27 cellular contexts compared by ENCODE assay signal in genomic region chrX:13340182-13340791, GRCh38. TPM values are rescaled to one million over a fixed set of nuclear protein-coding genes. Genes with fewer than 3 reads are reported as not detected.
DNase-seq lines count a peak whose midpoint lies in the region; ATAC-seq, FAIRE-seq and TF ChIP-seq lines count a peak whose summit lies in the region.
"Had no signal": no experiment of that assay in that cellular context is flagged by ENCODE, and none has a peak within 500 bp of the region (broad histone marks: within the 10 kb centered on the region; RNA-seq: fewer than 3 reads in every experiment).

No MANE protein-coding gene starts in this region.

- CTCF ChIA-PET in A549 (lab: Yijun Ruan, JAX) = no interaction called here

- FAIRE-seq in A549 (lab: Jason Lieb, UNC) (peak; percentile 56), kidney (lab: Jason Lieb, UNC) (no peak)
- FAIRE-seq: endometrium, GM12891, H54 had no signal

- H3K27ac ChIP-seq in A549 (peak overlapping the region in 1 of 2 experiments; percentile 48; a peak in 2 of 6 replicates), SJSA1 (peak overlapping the region; percentile 35; the same call in 1 of the 2 replicates), foreskin keratinocyte (peak overlapping the region; percentile 86), testis (no peak overlapping the region), kidney (ENCODE audit: low read depth in 2 of 2, low read length in 2 of 2) (no peak overlapping the region)
- H3K27ac ChIP-seq: coronary artery, gastroesophageal sphincter, KMS-11, ovary, right lobe of liver had no signal

- no peak overlapping the region for H3K4me2 ChIP-seq in A549
- H3K4me2 ChIP-seq: KMS-11 had no signal

- H3K9ac ChIP-seq in kidney (ENCODE audit: low read length in 2 of 2) = no peak overlapping the region
- H3K9ac ChIP-seq: KMS-11 had no signal

- POLR2A ChIA-PET in A549 (lab: Yijun Ruan, JAX) = no interaction called here

- H3K4me1 ChIP-seq in A549 (peaks cover 7% of the 10 kb centered on the region; the same call in 2 of the 3 replicates), SJSA1 (replicated peaks) (peaks cover 19% of the 10 kb centered on the region), foreskin keratinocyte (peaks cover 16% of the 10 kb centered on the region), testis (no peaks in the 10 kb centered on the region), kidney (ENCODE audit: control insufficient read depth in 1 of 2, insufficient read depth in 1 of 2, low read depth in 1 of 2, low read length in 2 of 2) (no peaks in the 10 kb centered on the region)
- H3K4me1 ChIP-seq: gastroesophageal sphincter, right lobe of liver had no signal

- 73% methylated on average over 5 of the region's 10 CpGs for WGBS in A549 (ENCODE audit: missing lambda C conversion rate)
- 82 to 91% methylated on average over 10 of the region's 10 CpGs for WGBS in testis, 2 donors

- H3K9me3 ChIP-seq in A549 = no peaks in the 10 kb centered on the region
- no peaks in the 10 kb centered on the region for H3K9me3 ChIP-seq in SJSA1 (replicated peaks)
- no peaks in the 10 kb centered on the region for H3K9me3 ChIP-seq in testis
- H3K9me3 ChIP-seq in kidney (ENCODE audit: control insufficient read depth in 1 of 2, low read length in 2 of 2) = no peaks in the 10 kb centered on the region
- H3K9me3 ChIP-seq: gastroesophageal sphincter, ovary, right lobe of liver had no signal

- H3K36me3 ChIP-seq in SJSA1 (no peaks in the 10 kb centered on the region), testis (ENCODE audit: low read depth, missing control alignments) (no peaks in the 10 kb centered on the region), kidney (ENCODE audit: control insufficient read depth in 1 of 2, insufficient read depth in 2 of 2, low read length in 2 of 2) (no peaks in the 10 kb centered on the region)
- H3K36me3 ChIP-seq: brain microvascular endothelial cell, gastroesophageal sphincter, ovary, right lobe of liver had no signal

- no peak for TF ChIP-seq EP300 in A549 (IDR thresholded peaks at IDR 0.05)

- no peak for TF ChIP-seq POLR2A in A549 (IDR thresholded peaks at IDR 0.05; ENCODE audit: low read length)
- no peak for TF ChIP-seq POLR2A in testis (IDR thresholded peaks at IDR 0.05)

- DNase-seq in A549 (ENCODE audit: low read depth in 1 of 2, low spot score in 1 of 2) (no peak), GM03348 (ENCODE audit: low spot score) (peak; percentile 22), SJSA1 (ENCODE audit: low read depth in 1 of 2, low spot score in 2 of 2) (peak in 1 of 2 experiments; percentile 1), foreskin keratinocyte (peak; percentile 53 to 76), testis (no peak), middle frontal gyrus (ENCODE audit: extremely low spot score, low spot score) (no peak), kidney (no peak)
- DNase-seq: ACHN; activated CD4-positive, alpha-beta T cell treated with anti-CD3 and anti-CD28 coated beads for 48 hours; activated CD8-positive, alpha-beta memory T cell treated with anti-CD3 and anti-CD28 coated beads, Interleukin-2, amount 10 ng/mL, durations not matched to agents 7 days and 5 days; activated naive CD8-positive, alpha-beta T cell treated with anti-CD3 and anti-CD28 coated beads, Interleukin-2, amount 10 ng/mL, durations not matched to agents 7 days and 5 days; brain microvascular endothelial cell; naive B cell; NCI-H1092; OCI-M1; right lobe of liver; SIG-M5 had no signal

- TF ChIP-seq RAD21 in A549 (conservative IDR thresholded peaks at IDR 0.05 in 1 of 2, IDR thresholded peaks at IDR 0.05 in 1 of 2) = no peak

- no peak for ATAC-seq in A549
- ATAC-seq in foreskin keratinocyte = peak; percentile 71
- no peak for ATAC-seq in GM21515 (IDR thresholded peaks at IDR 0.05; ENCODE audit: unreplicated experiment)
- ATAC-seq: activated CD8-positive, alpha-beta memory T cell treated with anti-CD3 and anti-CD28 coated beads, Interleukin-2, amount 10 ng/mL, durations not matched to agents 7 days and 5 days; activated T-helper 17 cell treated with anti-CD3 and anti-CD28 coated beads, Interleukin-2, amount 50 U/mL, for 72 hours; gastroesophageal sphincter; right lobe of liver had no signal

- no peaks in the 10 kb centered on the region for H3K27me3 ChIP-seq in SJSA1 (replicated peaks)
- no peaks in the 10 kb centered on the region for H3K27me3 ChIP-seq in foreskin keratinocyte
- H3K27me3 ChIP-seq in testis = no peaks in the 10 kb centered on the region
- H3K27me3 ChIP-seq: brain microvascular endothelial cell, gastroesophageal sphincter, ovary, right lobe of liver had no signal

- H3K4me3 ChIP-seq in A549 = no peak overlapping the region
- no peak overlapping the region for H3K4me3 ChIP-seq in SJSA1
- no peak overlapping the region for H3K4me3 ChIP-seq in testis
- no peak overlapping the region for H3K4me3 ChIP-seq in kidney (ENCODE audit: low read length in 2 of 2)
- H3K4me3 ChIP-seq: coronary artery, gastroesophageal sphincter, ovary, right lobe of liver had no signal

- intact Hi-C loops in testis (cut with DNase I; ENCODE audit: low total_unique reads) (no loop called here), kidney (cut with DNase I) (no loop called here)

- TF ChIP-seq CTCF in A549 (IDR thresholded peaks at IDR 0.05) (no peak), foreskin keratinocyte (conservative IDR thresholded peaks at IDR 0.05) (peak; percentile 23), testis (IDR thresholded peaks at IDR 0.05) (no peak), kidney (IDR thresholded peaks at IDR 0.05; ENCODE audit: borderline replicate concordance, extremely low read depth, insufficient read depth) (no peak)

TF ChIP-seq in A549, 52 proteins besides CTCF, POLR2A, EP300 and RAD21:
- TF ChIP-seq GATA3 (IDR thresholded peaks at IDR 0.05; ENCODE audit: borderline replicate concordance) (no peak), FOSL2 (IDR thresholded peaks at IDR 0.05) (no peak), FOSL2 (CRISPR knock-in tag; IDR thresholded peaks at IDR 0.05) (no peak), MYC (IDR thresholded peaks at IDR 0.05; ENCODE audit: borderline replicate concordance, low read length) (no peak), FOSB (CRISPR knock-in tag; IDR thresholded peaks at IDR 0.05) (no peak), EHF (CRISPR knock-in tag; IDR thresholded peaks at IDR 0.05) (no peak), ZSCAN20 (CRISPR knock-in tag; IDR thresholded peaks at IDR 0.05) (no peak), SMC3 (IDR thresholded peaks at IDR 0.05) (no peak), RNF2 (IDR thresholded peaks at IDR 0.05; ENCODE audit: borderline replicate concordance, low read depth) (no peak), ZFP36 (IDR thresholded peaks at IDR 0.05; ENCODE audit: borderline replicate concordance, partially characterized antibody) (no peak)

RNA-seq across cellular contexts. Expression of gene ATXN3L, which starts 20.4 kb away (rescaled TPM):
- polyA plus RNA-seq in A549 (2011; rRNA removed) (not detected in 2 replicates), A549 (2017; fragmentation: RNase III; extraction: RNeasy Plus Mini Kit Qiagen cat#74134 plus additional on column Dnase treatment) (not detected in 3 replicates), foreskin keratinocyte (not detected in 2 replicates), testis (ENCODE audit: insufficient read depth, low read depth, low replicate concordance) (1.8 TPM), kidney (ENCODE audit: insufficient read depth, low read depth, low replicate concordance) (not detected)
- not detected in 2 replicates for polyA plus RNA-seq in A549 (2012; cell fraction: cytosol; rRNA removed)
- not detected in 2 replicates for polyA plus RNA-seq in A549 (2012; cell fraction: nucleus; rRNA removed)
- polyA minus RNA-seq in A549 (2011; rRNA and poly(A)+ RNA removed) = not detected in 2 replicates
- total RNA-seq in SJSA1 (2014; rRNA removed; shearing (Covaris generic)) = not detected in 2 replicates
- total RNA-seq in foreskin keratinocyte (not detected in 2 replicates), testis (1 to 10 TPM; 1.2 to 4.3 TPM), kidney (not detected)
- total RNA-seq: activated CD8-positive, alpha-beta memory T cell treated with anti-CD3 and anti-CD28 coated beads, Interleukin-2, amount 10 ng/mL, durations not matched to agents 7 days and 5 days; activated naive CD8-positive, alpha-beta T cell treated with anti-CD3 and anti-CD28 coated beads, Interleukin-2, amount 10 ng/mL, durations not matched to agents 7 days and 5 days; activated T-helper 17 cell treated with anti-CD3 and anti-CD28 coated beads, Interleukin-2, amount 50 U/mL, for 72 hours; gastroesophageal sphincter; HT-29; ovary; right lobe of liver had no signal
- polyA plus RNA-seq: ovary had no signal

Comparison
In these comparisons a context has a peak if more than half of its experiments do, and no peak if none do; other contexts are left out.
1. DNase-seq: peak in GM03348 (single experiment) and foreskin keratinocyte (2 of 2); none in A549 (0 of 2), testis (single experiment), middle frontal gyrus (single experiment) and kidney (single experiment).
2. H3K27ac ChIP-seq: peak in SJSA1 (single experiment) and foreskin keratinocyte (single experiment); none in testis (0 of 2) and kidney (0 of 2).